ENCODE assay signal across 22 cellular contexts in the genomic region with DNA sequence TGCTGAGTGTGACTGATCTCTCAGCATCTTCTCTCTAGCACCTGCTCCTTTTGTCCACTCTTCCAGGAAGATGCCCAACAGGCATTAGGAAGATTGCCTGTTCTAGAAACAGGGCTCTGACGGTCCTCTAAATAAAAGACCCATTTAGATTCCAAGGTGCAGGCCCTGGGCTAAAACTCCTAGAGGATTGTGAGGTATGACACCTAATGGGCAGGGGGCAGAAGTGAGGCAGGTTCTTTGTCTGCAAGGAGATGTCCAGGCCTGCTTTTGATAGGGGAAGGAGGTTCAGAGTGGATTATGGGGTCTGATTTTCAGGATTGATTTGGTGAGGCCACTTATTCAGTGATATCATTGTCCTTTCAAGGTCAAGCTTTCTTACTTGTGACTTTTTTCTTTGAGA.
"Had no signal": no experiment of that assay in that cellular context is flagged by ENCODE, and none has a peak within 500 bp of the region (broad histone marks: within the 10 kb centered on the region; RNA-seq: fewer than 3 reads in every experiment).

No MANE protein-coding gene starts in this region.

- H3K4me3 ChIP-seq: esophagus muscularis mucosa, gastrocnemius medialis, heart right ventricle, spleen, testis, tibial nerve, upper lobe of right lung, vagina had no signal

- H3K36me3 ChIP-seq: esophagus muscularis mucosa, gastrocnemius medialis, heart right ventricle, spleen, tibial nerve, upper lobe of right lung, vagina had no signal

- DNase-seq: effector memory CD4-positive, alpha-beta T cell; gastrocnemius medialis; heart right ventricle; hypothalamus; kidney glomerular epithelial cell; mammary epithelial cell; natural killer cell; posterior cingulate gyrus; spleen; stimulated activated CD4-positive, alpha-beta T cell treated with anti-CD3 and anti-CD28 coated beads, Interleukin-15, amount 100 ng/mL, for 24 hours; stimulated activated CD4-positive, alpha-beta T cell treated with anti-CD3 and anti-CD28 coated beads, Interleukin-1b, Interleukin-23, amount 100 ng/mL, for 48 hours; stimulated activated CD4-positive, alpha-beta T cell treated with anti-CD3 and anti-CD28 coated beads, Interleukin-4, amount 100 ng/mL, for 24 hours; stimulated activated naive B cell treated with anti-CD40 and anti-IgM and Interleukin-4, amounts not matched to agents 10 μg/mL and 1 μg/mL and 100 μg/mL, for 72 hours; stimulated activated naive CD8-positive, alpha-beta T cell treated with anti-CD3 and anti-CD28 coated beads, Interleukin-15, amount 100 ng/mL, for 72 hours; testis; upper lobe of right lung had no signal

- H3K9me3 ChIP-seq: esophagus muscularis mucosa, gastrocnemius medialis, heart right ventricle, spleen, testis, tibial nerve, upper lobe of right lung, vagina had no signal

- H3K27me3 ChIP-seq: esophagus muscularis mucosa, gastrocnemius medialis, spleen, testis, tibial nerve, upper lobe of right lung, vagina had no signal

- H3K27ac ChIP-seq: epithelial cell of prostate, esophagus muscularis mucosa, gastrocnemius medialis, heart right ventricle, spleen, testis, tibial nerve, upper lobe of right lung, vagina had no signal

- H3K4me1 ChIP-seq: esophagus muscularis mucosa, gastrocnemius medialis, heart right ventricle, spleen, testis, tibial nerve, upper lobe of right lung, vagina had no signal

- ATAC-seq: gastrocnemius medialis; heart right ventricle; natural killer cell; sciatic nerve; stimulated activated naive B cell treated with anti-CD40 and anti-IgM and Interleukin-4, amounts not matched to agents 10 μg/mL and 1 μg/mL and 100 μg/mL, for 72 hours; stimulated activated naive CD8-positive, alpha-beta T cell treated with anti-CD3 and anti-CD28 coated beads, Interleukin-15, amount 100 ng/mL, for 72 hours; upper lobe of right lung had no signal

- FAIRE-seq: islet of Langerhans had no signal
